Comparison of ENCODE assay signal across 8 cellular contexts in the genomic region with DNA sequence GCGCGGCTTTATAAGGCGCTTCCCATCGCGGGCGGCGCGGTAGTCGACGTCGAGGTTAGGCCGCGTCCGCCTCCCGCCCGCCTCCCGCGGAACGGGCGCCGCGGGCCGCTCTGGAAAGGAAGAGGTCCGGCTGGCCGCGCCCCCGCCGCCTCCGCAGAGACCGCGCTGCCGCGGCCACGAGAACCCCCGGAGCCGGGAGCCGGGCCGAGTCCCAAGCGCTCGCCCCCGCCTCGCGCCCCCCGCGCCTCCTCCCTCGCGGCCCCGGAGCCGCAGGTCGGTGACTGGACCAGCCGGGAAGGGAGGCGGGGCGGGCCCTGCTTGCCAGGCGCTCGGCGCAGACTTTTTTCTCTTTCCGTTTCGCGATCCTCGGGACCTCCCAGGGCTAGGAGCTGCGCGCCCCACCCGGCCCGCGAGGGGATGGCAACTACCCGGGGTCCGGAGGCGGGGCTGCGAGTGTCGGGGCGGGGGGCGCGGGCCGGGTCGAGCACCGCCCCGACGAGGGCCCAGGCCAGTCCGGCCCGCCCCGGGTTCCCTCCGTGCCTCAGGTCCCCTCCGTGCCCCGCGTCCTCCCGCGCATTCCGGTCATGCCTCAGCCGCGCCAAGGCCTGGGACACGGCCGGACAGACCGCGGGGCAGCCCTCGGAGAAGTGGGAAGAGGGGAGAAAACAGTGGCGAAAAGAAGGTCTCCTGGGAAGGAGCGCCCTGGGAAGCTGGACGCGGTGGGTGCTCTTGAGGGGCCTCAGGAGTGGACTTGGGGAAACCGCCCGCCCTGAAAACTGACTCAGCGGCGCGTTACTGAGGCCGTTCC.
DNase-seq lines count a peak whose midpoint lies in the region; ATAC-seq, FAIRE-seq and TF ChIP-seq lines count a peak whose summit lies in the region.

No MANE protein-coding gene starts in this region.

- peaks cover 47% of the 10 kb centered on the region for H3K27me3 ChIP-seq in HUES6 (ENCODE audit: control insufficient read depth, insufficient read depth, low read length)

- TF ChIP-seq CTCF in D721Med (IDR thresholded peaks at IDR 0.05; ENCODE audit: insufficient read depth, missing control alignments) (no peak), astrocyte of the spinal cord (IDR thresholded peaks at IDR 0.05; ENCODE audit: low read depth, low read length) (peak; percentile 33)

- no peaks in the 10 kb centered on the region for H3K9me3 ChIP-seq in HUES6 (ENCODE audit: control insufficient read depth, insufficient read depth, low read depth, low read length)

- H3K4me3 ChIP-seq in HUES6 (ENCODE audit: low read depth, low read length), result peak overlapping the region; percentile 67
- peak overlapping the region; percentile 76 for H3K4me3 ChIP-seq in astrocyte of the spinal cord (ENCODE audit: low read depth, low read length)

- peak; percentile 79 for DNase-seq in D721Med (ENCODE audit: insufficient read length, low spot score)
- peak; percentile 74 for DNase-seq in T1000 (lab: John Stamatoyannopoulos, UW)
- DNase-seq in astrocyte of the spinal cord (ENCODE audit: low read depth, low spot score), result peak; percentile 94
- DNase-seq in hippocampal formation (lab: John Stamatoyannopoulos, UW), result peak; percentile 45 to 69
- DNase-seq in retina, result peak; percentile 67
- DNase-seq in NCI-H1092 (lab: John Stamatoyannopoulos, UW), result no peak

- in situ Hi-C loops in astrocyte of the spinal cord (cut with HindIII; ENCODE audit: low sequenced_read_pairs), result no loop called here

- no peak overlapping the region; the same call in 1 of the 2 replicates for H3K27ac ChIP-seq in HUES6 (ENCODE audit: low read depth, low read length)

- no peak for FAIRE-seq in D721Med (lab: Jason Lieb, UNC)

- no peaks in the 10 kb centered on the region for H3K36me3 ChIP-seq in HUES6 (ENCODE audit: control insufficient read depth, insufficient read depth, low read length)

- H3K4me1 ChIP-seq in HUES6 (ENCODE audit: control insufficient read depth, insufficient read depth, low read length), result peaks cover 41% of the 10 kb centered on the region

- ATAC-seq in GM21390 (IDR thresholded peaks at IDR 0.05; ENCODE audit: unreplicated experiment), result peak; percentile 74

- H3K9ac ChIP-seq in HUES6 (ENCODE audit: low read length), result peak overlapping the region; percentile 74
